In genomic region chr16:74700206-74701040, GRCh38 we compare ENCODE assay signal across 7 cellular contexts. TPM values are rescaled to one million over a fixed set of nuclear protein-coding genes. Genes with fewer than 3 reads are reported as not detected.
A peak's percentile ranks its signal among the peaks of the same experiment; 100 is the strongest.
DNase-seq lines count a peak whose midpoint lies in the region; ATAC-seq and TF ChIP-seq lines count a peak whose summit lies in the region.

TSS of gene MLKL (minus strand) at chr16:74700862. CDS start at chr16:74695757, 5,105 bp downstream.

- DNase-seq in NCI-H69 (lab: John Stamatoyannopoulos, UW) (peak; percentile 55), epithelial cell of esophagus (ENCODE audit: low read depth) (peak; percentile 62), naive B cell (peak; percentile 32)
- DNase-seq in activated CD8-positive, alpha-beta memory T cell treated with anti-CD3 and anti-CD28 coated beads, Interleukin-2, amount 10 ng/mL, durations not matched to agents 7 days and 5 days: peak; percentile 79

- TF ChIP-seq CTCF in epithelial cell of esophagus (IDR thresholded peaks at IDR 0.05; ENCODE audit: insufficient read depth, low read depth, low read length, missing control alignments): no peak

- peak; percentile 33 for ATAC-seq in HG02623 (IDR thresholded peaks at IDR 0.05; ENCODE audit: unreplicated experiment)
- ATAC-seq in activated CD8-positive, alpha-beta memory T cell treated with anti-CD3 and anti-CD28 coated beads, Interleukin-2, amount 10 ng/mL, durations not matched to agents 7 days and 5 days: peak; percentile 75
- ATAC-seq in naive B cell (ENCODE audit: low read depth in 2 of 2): peak; percentile 54 to 63

- CTCF ChIA-PET in activated CD8-positive, alpha-beta memory T cell treated with anti-CD3 and anti-CD28 coated beads, Interleukin-2, amount 10 ng/mL, durations not matched to agents 7 days and 5 days (lab: Charles Lee): interaction anchor here (0.6 to 2.3 kb wide), 11 partner anchors 8 to 445 kb away, joined by 3 to 12 read pairs (median 3); partner anchors contain the start of gene ZNRF1

- peak within 1 kb of the TSS; percentile 96 for H3K4me3 Mint-ChIP-seq in activated CD8-positive, alpha-beta memory T cell treated with anti-CD3 and anti-CD28 coated beads, Interleukin-2, amount 10 ng/mL, durations not matched to agents 7 days and 5 days
- peak within 1 kb of the TSS; percentile 92 to 99 (median 96) for H3K4me3 Mint-ChIP-seq in naive B cell
- peak within 1 kb of the TSS; percentile 100 for H3K4me3 Mint-ChIP-seq in stimulated activated naive CD8-positive, alpha-beta T cell treated with anti-CD3 and anti-CD28 coated beads, Interleukin-15, Interleukin-2, amounts not matched to agents 100 ng/mL and 50 ng/mL, for 24 hours

- H3K36me3 Mint-ChIP-seq in activated CD8-positive, alpha-beta memory T cell treated with anti-CD3 and anti-CD28 coated beads, Interleukin-2, amount 10 ng/mL, durations not matched to agents 7 days and 5 days: peaks cover 24% of the 10 kb centered on the region
- peaks cover 0 to 2% of the 10 kb centered on the region in 2 donors for H3K36me3 Mint-ChIP-seq in naive B cell
- H3K36me3 Mint-ChIP-seq in stimulated activated naive CD8-positive, alpha-beta T cell treated with anti-CD3 and anti-CD28 coated beads, Interleukin-15, Interleukin-2, amounts not matched to agents 100 ng/mL and 50 ng/mL, for 24 hours (ENCODE audit: low read depth): peaks cover 28% of the 10 kb centered on the region

- no peaks in the 10 kb centered on the region for H3K9me3 Mint-ChIP-seq in activated CD8-positive, alpha-beta memory T cell treated with anti-CD3 and anti-CD28 coated beads, Interleukin-2, amount 10 ng/mL, durations not matched to agents 7 days and 5 days (ENCODE audit: low read depth)
- no peaks in the 10 kb centered on the region for H3K9me3 Mint-ChIP-seq in naive B cell
- H3K9me3 Mint-ChIP-seq in stimulated activated naive CD8-positive, alpha-beta T cell treated with anti-CD3 and anti-CD28 coated beads, Interleukin-15, Interleukin-2, amounts not matched to agents 100 ng/mL and 50 ng/mL, for 24 hours: no peaks in the 10 kb centered on the region

- peak; percentile 58 for TF ChIP-seq POLR2A in GM15510 (IDR thresholded peaks at IDR 0.05; ENCODE audit: borderline replicate concordance, extremely low read depth, insufficient read length)

- H3K4me1 Mint-ChIP-seq in activated CD8-positive, alpha-beta memory T cell treated with anti-CD3 and anti-CD28 coated beads, Interleukin-2, amount 10 ng/mL, durations not matched to agents 7 days and 5 days: peaks cover 58% of the 10 kb centered on the region
- H3K4me1 Mint-ChIP-seq in naive B cell: peaks cover 33 to 53% (median 44%) of the 10 kb centered on the region in 3 donors
- peaks cover 63% of the 10 kb centered on the region for H3K4me1 Mint-ChIP-seq in stimulated activated naive CD8-positive, alpha-beta T cell treated with anti-CD3 and anti-CD28 coated beads, Interleukin-15, Interleukin-2, amounts not matched to agents 100 ng/mL and 50 ng/mL, for 24 hours (ENCODE audit: low read depth)

- H3K27ac Mint-ChIP-seq in activated CD8-positive, alpha-beta memory T cell treated with anti-CD3 and anti-CD28 coated beads, Interleukin-2, amount 10 ng/mL, durations not matched to agents 7 days and 5 days: peak within 1 kb of the TSS; percentile 100
- peak within 1 kb of the TSS; percentile 76 to 97 (median 93) for H3K27ac Mint-ChIP-seq in naive B cell
- peak within 1 kb of the TSS; percentile 100 for H3K27ac Mint-ChIP-seq in stimulated activated naive CD8-positive, alpha-beta T cell treated with anti-CD3 and anti-CD28 coated beads, Interleukin-15, Interleukin-2, amounts not matched to agents 100 ng/mL and 50 ng/mL, for 24 hours

- peak within 1 kb of the TSS; percentile 79 for H3K4me3 ChIP-seq in epithelial cell of esophagus (ENCODE audit: low read length)

- H3K27me3 Mint-ChIP-seq in activated CD8-positive, alpha-beta memory T cell treated with anti-CD3 and anti-CD28 coated beads, Interleukin-2, amount 10 ng/mL, durations not matched to agents 7 days and 5 days: no peaks in the 10 kb centered on the region
- no peaks in the 10 kb centered on the region for H3K27me3 Mint-ChIP-seq in naive B cell
- H3K27me3 Mint-ChIP-seq in stimulated activated naive CD8-positive, alpha-beta T cell treated with anti-CD3 and anti-CD28 coated beads, Interleukin-15, Interleukin-2, amounts not matched to agents 100 ng/mL and 50 ng/mL, for 24 hours: no peaks in the 10 kb centered on the region

RNA-seq across cellular contexts. Expression of gene MLKL, which starts in this region (rescaled TPM):
- 10 to 100 TPM; 26.1 to 35.5 TPM for total RNA-seq in activated CD8-positive, alpha-beta memory T cell treated with anti-CD3 and anti-CD28 coated beads, Interleukin-2, amount 10 ng/mL, durations not matched to agents 7 days and 5 days
- 1 to 10 TPM; 1.7 to 7.6 (median 3.8) TPM for polyA plus RNA-seq in naive B cell (ENCODE audit: low read depth in 6 of 6)

Comparison
In these comparisons a context has a peak if more than half of its experiments do, and no peak if none do; other contexts are left out.
1. Peak in every context shown above with its lines: DNase-seq, ATAC-seq and H3K4me3 ChIP-seq.